ENCODE assay signal across 8 cellular contexts in the genomic region with DNA sequence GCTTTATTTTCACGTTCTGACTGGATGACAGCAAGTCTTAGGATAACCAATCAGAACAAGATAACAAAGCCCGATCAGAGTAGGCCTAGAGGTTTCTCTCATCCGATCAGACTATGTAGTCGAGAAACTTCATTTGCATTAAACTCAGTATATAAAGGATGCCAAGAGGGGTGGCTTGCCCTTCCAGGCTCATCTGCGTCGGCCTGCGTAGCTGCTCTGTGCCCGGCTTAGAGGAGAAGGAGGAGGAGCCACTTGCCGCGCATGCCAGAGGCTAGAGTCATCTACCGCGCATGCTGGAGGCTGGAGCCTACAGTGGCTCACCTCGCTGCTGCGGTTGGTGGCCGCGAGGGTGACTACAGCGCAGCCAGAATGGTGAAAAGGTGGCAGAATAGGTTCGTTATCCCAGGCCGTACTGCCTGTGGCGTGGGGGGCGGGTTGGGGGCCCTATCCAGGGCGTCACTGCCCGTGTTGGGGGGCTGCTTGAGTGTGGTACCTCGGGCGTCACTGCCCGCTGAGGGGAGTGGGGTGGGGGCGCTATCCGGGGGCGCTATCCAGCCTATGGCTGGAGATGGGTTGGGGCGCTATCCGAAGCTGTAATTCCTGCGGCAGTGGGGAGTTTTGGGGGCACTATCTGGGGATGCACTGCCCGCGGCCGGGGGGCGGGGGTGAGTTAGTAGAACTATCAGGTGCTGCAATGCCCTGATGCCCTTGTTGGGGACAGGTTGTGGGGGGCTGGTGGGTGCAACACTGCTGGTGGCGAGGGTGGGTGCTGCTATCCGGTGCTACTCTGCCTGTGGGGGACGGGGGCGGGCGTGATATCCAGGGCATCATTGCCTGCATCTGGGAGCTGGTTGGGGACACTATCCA. TPM values are rescaled to one million over a fixed set of nuclear protein-coding genes. Genes with fewer than 3 reads are reported as not detected.
A peak's percentile ranks its signal among the peaks of the same experiment; 100 is the strongest.
DNase-seq lines count a peak whose midpoint lies in the region; ATAC-seq and TF ChIP-seq lines count a peak whose summit lies in the region.

A gene (minus strand): TSS at position 218 of the 867 bp plus-strand sequence. CDS start 2,622 bp downstream, outside the sequence.

- in situ Hi-C loops in SK-MEL-5 (cut with HindIII; ENCODE audit: low pct_unique_long_range_greater_than_20kb, low sequenced_read_pairs): no loop called here

- TF ChIP-seq CTCF in AG10803 (conservative IDR thresholded peaks at IDR 0.05; ENCODE audit: low read length) (no peak), HL-60 (IDR thresholded peaks at IDR 0.05; ENCODE audit: insufficient read depth, low read length) (no peak)

- H3K27ac ChIP-seq in HL-60 (replicated peaks) (peak within 1 kb of the TSS; percentile 9; the same call in 1 of the 2 replicates), cingulate gyrus (ENCODE audit: low read depth, low read length) (peak within 1 kb of the TSS; percentile 60)

- peaks cover 3% of the 10 kb centered on the region for H3K27me3 ChIP-seq in HL-60 (ENCODE audit: insufficient read depth, poor library complexity, severe bottlenecking)

- ATAC-seq in GM19351 (IDR thresholded peaks at IDR 0.05; ENCODE audit: unreplicated experiment) (no peak), HG03520 (IDR thresholded peaks at IDR 0.05; ENCODE audit: unreplicated experiment) (no peak)

- H3K4me3 ChIP-seq in AG10803 (ENCODE audit: low read length) (no peak within 1 kb of the TSS), HL-60 (replicated peaks; ENCODE audit: insufficient read depth, low read length) (peak within 1 kb of the TSS; percentile 41)

- DNase-seq in AG10803 (ENCODE audit: low read depth) (peak; percentile 1), HL-60 (ENCODE audit: low read depth in 1 of 2, low spot score in 1 of 2) (peak; percentile 40 to 76), SK-MEL-5 (ENCODE audit: low read depth, low spot score) (peak; percentile 80), medulla oblongata (ENCODE audit: extremely low spot score) (peak; percentile 30), NAMALWA (ENCODE audit: low spot score) (no peak)

RNA-seq across cellular contexts. Expression of the gene that starts here (rescaled TPM):
- 4.1 and 5.3 TPM in 2 replicates for total RNA-seq in SK-MEL-5 (2014; rRNA removed; shearing (Covaris generic))
- 6.3 and 6.9 TPM in 2 replicates for polyA plus RNA-seq in SK-MEL-5 (2015; cell fraction: cytosol; rRNA removed)
- polyA plus RNA-seq in SK-MEL-5 (2015; cell fraction: nucleus; rRNA removed): 38.2 and 38.6 TPM in 2 replicates
